Comparison of ENCODE assay signal across 18 cellular contexts in the genomic region with DNA sequence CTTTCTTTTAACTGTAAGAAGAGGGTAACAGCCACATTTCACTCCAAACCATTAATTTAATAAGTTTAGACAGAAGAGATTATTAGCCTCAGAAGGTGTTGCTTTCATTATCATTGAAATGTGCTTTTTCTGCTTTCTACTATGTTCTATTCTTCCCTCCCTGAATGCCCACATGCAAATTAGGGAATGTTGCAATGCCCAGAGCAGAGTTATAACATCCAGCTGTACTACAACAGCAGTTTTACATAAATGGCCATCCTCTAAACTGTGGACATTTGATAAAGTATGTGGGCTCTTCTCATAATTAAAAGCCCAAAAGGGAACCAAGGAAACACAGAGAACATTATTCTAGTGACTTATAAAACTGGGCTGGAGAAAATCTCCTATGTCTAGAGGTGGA.
"Had no signal": no experiment of that assay in that cellular context is flagged by ENCODE, and none has a peak within 500 bp of the region (broad histone marks: within the 10 kb centered on the region; RNA-seq: fewer than 3 reads in every experiment).

No MANE protein-coding gene starts in this region.

- ATAC-seq: gastroesophageal sphincter; left lobe of liver; naive thymus-derived CD4-positive, alpha-beta T cell; upper lobe of right lung had no signal

- H3K36me3 ChIP-seq: gastroesophageal sphincter, ovary, tibial nerve, upper lobe of right lung, vagina had no signal

- H3K36me3 Mint-ChIP-seq: naive thymus-derived CD4-positive, alpha-beta T cell had no signal

- H3K9me3 ChIP-seq: ovary, testis, upper lobe of right lung, vagina had no signal

- H3K27ac ChIP-seq: gastroesophageal sphincter, ovary, testis, tibial nerve, upper lobe of right lung, vagina had no signal

- H3K4me1 ChIP-seq: gastroesophageal sphincter, testis, tibial nerve, upper lobe of right lung, vagina had no signal

- H3K27me3 ChIP-seq: ovary, testis, tibial nerve, upper lobe of right lung, vagina had no signal

- FAIRE-seq: endometrium, small intestine had no signal

- H3K4me3 ChIP-seq: gastroesophageal sphincter, ovary, testis, tibial nerve, upper lobe of right lung, vagina had no signal

- DNase-seq: effector memory CD4-positive, alpha-beta T cell; foreskin fibroblast; glutamatergic neuron; islet precursor cell; mammary epithelial cell; naive thymus-derived CD4-positive, alpha-beta T cell; ovary; right cardiac atrium; small intestine; stimulated activated CD4-positive, alpha-beta T cell treated with anti-CD3 and anti-CD28 coated beads, Interleukin-12 subunit alpha, Interleukin-12 subunit beta, amount 100 ng/mL, for 4 hours; stimulated activated naive CD4-positive, alpha-beta T cell treated with Interleukin-2 at 50 U/mL for 16 hours; testis; upper lobe of right lung had no signal

- H3K4me3 Mint-ChIP-seq: naive thymus-derived CD4-positive, alpha-beta T cell had no signal
